In genomic region chr20:47205577-47206123, GRCh38 we compare ENCODE assay signal across 1 cellular context.
TF ChIP-seq lines count a peak whose summit lies in the region.

No MANE protein-coding gene starts in this region.

TF ChIP-seq in HepG2, 621 proteins besides CTCF, POLR2A, EP300 and RAD21 (continued from another document and continues in another):
- TF ChIP-seq ARID3A (IDR thresholded peaks at IDR 0.05; ENCODE audit: low read depth, low read length) (peak; percentile 41; the same call in 1 of the 2 replicates), ZNF761 (CRISPR knock-in tag; conservative IDR thresholded peaks at IDR 0.05) (no peak), POLR2G (IDR thresholded peaks at IDR 0.05; ENCODE audit: low read depth, low read length) (peak; percentile 56; the same call in 1 of the 2 replicates), GATAD2A (CRISPR knock-in tag; IDR thresholded peaks at IDR 0.05) (peak; percentile 57), KDM5A (IDR thresholded peaks at IDR 0.05; ENCODE audit: borderline replicate concordance, low read length) (no peak), FOXC1 (CRISPR knock-in tag; IDR thresholded peaks at IDR 0.05; ENCODE audit: borderline replicate concordance) (peak; percentile 54; the same call in 1 of the 2 replicates), ZNF350 (CRISPR knock-in tag; IDR thresholded peaks at IDR 0.05; ENCODE audit: borderline replicate concordance, low read depth) (0 out of 2 replicates have a peak, but pooled peaks have one; percentile 30), ZNF337 (CRISPR knock-in tag; IDR thresholded peaks at IDR 0.05; ENCODE audit: borderline replicate concordance, low read depth) (no peak), HOXA9 (CRISPR knock-in tag; IDR thresholded peaks at IDR 0.05; ENCODE audit: borderline replicate concordance) (no peak), MTERF4 (CRISPR knock-in tag; IDR thresholded peaks at IDR 0.05) (0 out of 2 replicates have a peak, but pooled peaks have one; percentile 20), SIX4 (CRISPR knock-in tag; IDR thresholded peaks at IDR 0.05) (peak; percentile 45; the same call in 1 of the 2 replicates), SMC3 (IDR thresholded peaks at IDR 0.05; ENCODE audit: low read length) (peak; percentile 61), CC2D1A (CRISPR knock-in tag; IDR thresholded peaks at IDR 0.05) (no peak), GMEB1 (CRISPR knock-in tag; IDR thresholded peaks at IDR 0.05; ENCODE audit: borderline replicate concordance) (peak; percentile 32; the same call in 1 of the 2 replicates), HNF1B (CRISPR knock-in tag; IDR thresholded peaks at IDR 0.05) (0 out of 2 replicates have a peak, but pooled peaks have one; percentile 14), TGIF2 (CRISPR knock-in tag; IDR thresholded peaks at IDR 0.05) (0 out of 2 replicates have a peak, but pooled peaks have one; percentile 38), HMG20B (CRISPR knock-in tag; conservative IDR thresholded peaks at IDR 0.05) (0 out of 2 replicates have a peak, but pooled peaks have one; percentile 7), ZBTB20 (CRISPR knock-in tag; IDR thresholded peaks at IDR 0.05; ENCODE audit: borderline replicate concordance, low read depth) (peak; percentile 49; the same call in 1 of the 2 replicates), SMAD9 (CRISPR knock-in tag; IDR thresholded peaks at IDR 0.05) (peak; percentile 56; the same call in 1 of the 2 replicates), ZNF570 (CRISPR knock-in tag; IDR thresholded peaks at IDR 0.05; ENCODE audit: borderline replicate concordance) (no peak), ZNF557 (CRISPR knock-in tag; IDR thresholded peaks at IDR 0.05) (no peak), ZNF441 (CRISPR knock-in tag; IDR thresholded peaks at IDR 0.05; ENCODE audit: borderline replicate concordance) (peak; percentile 60; the same call in 1 of the 2 replicates), ZBTB4 (CRISPR knock-in tag; IDR thresholded peaks at IDR 0.05; ENCODE audit: borderline replicate concordance) (0 out of 2 replicates have a peak, but pooled peaks have one; percentile 49), ZNF572 (CRISPR knock-in tag; IDR thresholded peaks at IDR 0.05) (0 out of 2 replicates have a peak, but pooled peaks have one; percentile 11), AHR (CRISPR knock-in tag; IDR thresholded peaks at IDR 0.05) (peak; percentile 77; the same call in 1 of the 2 replicates), ZNF614 (CRISPR knock-in tag; IDR thresholded peaks at IDR 0.05; ENCODE audit: borderline replicate concordance) (0 out of 2 replicates have a peak, but pooled peaks have one; percentile 47), HOXA3 (CRISPR knock-in tag; IDR thresholded peaks at IDR 0.05) (no peak), USF2 (IDR thresholded peaks at IDR 0.05; ENCODE audit: low read depth, low read length) (peak; percentile 55; the same call in 1 of the 2 replicates), USF2 (CRISPR knock-in tag; IDR thresholded peaks at IDR 0.05; ENCODE audit: borderline replicate concordance) (no peak; the same call in 1 of the 2 replicates), GLI4 (CRISPR knock-in tag; IDR thresholded peaks at IDR 0.05; ENCODE audit: borderline replicate concordance) (0 out of 2 replicates have a peak, but pooled peaks have one; percentile 29), ARID4A (CRISPR knock-in tag; IDR thresholded peaks at IDR 0.05; ENCODE audit: borderline replicate concordance) (peak; percentile 47; the same call in 1 of the 2 replicates), ETV5 (CRISPR knock-in tag; IDR thresholded peaks at IDR 0.05; ENCODE audit: borderline replicate concordance) (peak; percentile 41), ZNF44 (CRISPR knock-in tag; IDR thresholded peaks at IDR 0.05) (peak; percentile 87; the same call in 1 of the 2 replicates), FOXP4 (CRISPR knock-in tag; IDR thresholded peaks at IDR 0.05) (peak; percentile 32; the same call in 1 of the 2 replicates), THAP7 (CRISPR knock-in tag; IDR thresholded peaks at IDR 0.05) (0 out of 2 replicates have a peak, but pooled peaks have one; percentile 72), SIX1 (CRISPR knock-in tag; IDR thresholded peaks at IDR 0.05; ENCODE audit: borderline replicate concordance) (peak; percentile 60; the same call in 1 of the 2 replicates)
